Comparison of ENCODE assay signal across 21 cellular contexts in the genomic region with DNA sequence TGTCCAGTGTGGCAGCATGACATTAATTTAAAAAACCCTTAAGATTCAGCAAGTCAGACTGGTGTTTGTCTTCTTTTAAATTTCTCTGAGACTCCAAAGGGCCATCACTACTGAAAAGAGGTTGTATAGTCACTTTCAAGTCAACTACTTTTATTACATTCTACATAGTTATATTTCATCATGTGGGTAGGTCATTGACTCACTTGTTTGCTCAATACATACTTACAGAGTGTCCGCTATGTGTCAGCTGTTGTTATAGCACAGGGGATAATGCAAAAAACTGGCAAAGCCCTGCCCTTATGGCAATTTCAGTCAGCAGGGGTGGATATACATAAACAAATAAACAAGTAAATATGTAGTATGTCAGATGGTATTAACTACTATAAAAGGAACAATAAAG. TPM values are rescaled to one million over a fixed set of nuclear protein-coding genes. Genes with fewer than 3 reads are reported as not detected.
"Had no signal": no experiment of that assay in that cellular context is flagged by ENCODE, and none has a peak within 500 bp of the region (broad histone marks: within the 10 kb centered on the region; RNA-seq: fewer than 3 reads in every experiment).

No MANE protein-coding gene starts in this region.

- H3K4me3 Mint-ChIP-seq: activated B cell treated with CpG ODN at 0.5 μM for 24 hours; activated CD4-positive, alpha-beta T cell treated with anti-CD3 and anti-CD28 coated beads, Interleukin-2, amount 10 ng/mL, durations not matched to agents 24 days and 14 days; activated naive CD4-positive, alpha-beta T cell treated with anti-CD3 and anti-CD28 coated beads for 36 hours; activated T-helper 17 cell treated with anti-CD3 and anti-CD28 coated beads, Interleukin-2, amount 50 U/mL, for 72 hours; immature natural killer cell; natural killer cell treated with Interleukin-12 subunit alpha and Interleukin-12 subunit beta and Interleukin-15 and Interleukin-18, amount 100 ng/mL, for 72 hours; T-helper 17 cell; type B pancreatic cell had no signal

- H3K4me1 ChIP-seq: colonic mucosa, suprapubic skin had no signal

- H3K9me3 ChIP-seq: colonic mucosa, suprapubic skin had no signal

- H3K9me3 Mint-ChIP-seq: activated B cell treated with CpG ODN at 0.5 μM for 24 hours; activated CD4-positive, alpha-beta T cell treated with anti-CD3 and anti-CD28 coated beads, Interleukin-2, amount 10 ng/mL, durations not matched to agents 24 days and 14 days; activated naive CD4-positive, alpha-beta T cell treated with anti-CD3 and anti-CD28 coated beads for 36 hours; activated T-helper 17 cell treated with anti-CD3 and anti-CD28 coated beads, Interleukin-2, amount 50 U/mL, for 72 hours; natural killer cell treated with Interleukin-12 subunit alpha and Interleukin-12 subunit beta and Interleukin-15 and Interleukin-18, amount 100 ng/mL, for 72 hours; type B pancreatic cell had no signal

- H3K4me3 ChIP-seq: colonic mucosa, suprapubic skin had no signal

- H3K27me3 ChIP-seq: colonic mucosa, suprapubic skin had no signal

- H3K36me3 Mint-ChIP-seq: immature natural killer cell; natural killer cell treated with Interleukin-12 subunit alpha and Interleukin-12 subunit beta and Interleukin-15 and Interleukin-18, amount 100 ng/mL, for 72 hours; type B pancreatic cell had no signal

- FAIRE-seq: endothelial cell of umbilical vein had no signal

- H3K27ac Mint-ChIP-seq: activated B cell treated with CpG ODN at 0.5 μM for 24 hours; activated CD4-positive, alpha-beta T cell treated with anti-CD3 and anti-CD28 coated beads, Interleukin-2, amount 10 ng/mL, durations not matched to agents 24 days and 14 days; activated naive CD4-positive, alpha-beta T cell treated with anti-CD3 and anti-CD28 coated beads for 36 hours; activated T-helper 17 cell treated with anti-CD3 and anti-CD28 coated beads, Interleukin-2, amount 50 U/mL, for 72 hours; immature natural killer cell; natural killer cell treated with Interleukin-12 subunit alpha and Interleukin-12 subunit beta and Interleukin-15 and Interleukin-18, amount 100 ng/mL, for 72 hours; progenitor cell of endocrine pancreas; T-helper 17 cell; type B pancreatic cell had no signal

- H3K27me3 Mint-ChIP-seq: activated CD4-positive, alpha-beta T cell treated with anti-CD3 and anti-CD28 coated beads, Interleukin-2, amount 10 ng/mL, durations not matched to agents 24 days and 14 days; activated T-helper 17 cell treated with anti-CD3 and anti-CD28 coated beads, Interleukin-2, amount 50 U/mL, for 72 hours; T-helper 17 cell had no signal

- DNase-seq: activated B cell treated with CpG ODN at 0.5 μM for 24 hours; activated CD4-positive, alpha-beta T cell treated with anti-CD3 and anti-CD28 coated beads, Interleukin-2, amount 10 ng/mL, durations not matched to agents 24 days and 14 days; activated CD8-positive, alpha-beta memory T cell treated with anti-CD3 and anti-CD28 coated beads for 24 hours; activated naive CD4-positive, alpha-beta T cell treated with anti-CD3 and anti-CD28 coated beads for 36 hours; activated T-cell treated with anti-CD3 and anti-CD28 coated beads for 4 hours; caudate nucleus; colonic mucosa; immature natural killer cell; left cardiac atrium; occipital lobe; stimulated activated CD4-positive, alpha-beta T cell treated with anti-CD3 and anti-CD28 coated beads, Interleukin-12 subunit alpha, Interleukin-12 subunit beta, amount 100 ng/mL, for 4 hours; stimulated activated naive CD8-positive, alpha-beta T cell treated with anti-CD3 and anti-CD28 coated beads, Interleukin-15, Interleukin-2, amounts not matched to agents 100 U/mL and 50 U/mL, for 24 hours; T-helper 17 cell had no signal

- ATAC-seq: activated T-helper 17 cell treated with anti-CD3 and anti-CD28 coated beads, Interleukin-2, amount 50 U/mL, for 72 hours; left cardiac atrium; natural killer cell treated with Interleukin-12 subunit alpha and Interleukin-12 subunit beta and Interleukin-15 and Interleukin-18, amount 100 ng/mL, for 72 hours; sciatic nerve; stimulated activated naive CD8-positive, alpha-beta T cell treated with anti-CD3 and anti-CD28 coated beads, Interleukin-15, Interleukin-2, amounts not matched to agents 100 U/mL and 50 U/mL, for 24 hours; T-helper 17 cell had no signal

- H3K27ac ChIP-seq: colonic mucosa, suprapubic skin had no signal

- H3K4me1 Mint-ChIP-seq: activated B cell treated with CpG ODN at 0.5 μM for 24 hours; activated CD4-positive, alpha-beta T cell treated with anti-CD3 and anti-CD28 coated beads, Interleukin-2, amount 10 ng/mL, durations not matched to agents 24 days and 14 days; activated T-helper 17 cell treated with anti-CD3 and anti-CD28 coated beads, Interleukin-2, amount 50 U/mL, for 72 hours; immature natural killer cell; T-helper 17 cell had no signal

- H3K36me3 ChIP-seq: colonic mucosa, suprapubic skin had no signal

RNA-seq across cellular contexts. Expression of gene MYH4, which starts 2.5 kb away (rescaled TPM):
- total RNA-seq: activated B cell treated with CpG ODN at 0.5 μM for 24 hours; activated CD4-positive, alpha-beta T cell treated with anti-CD3 and anti-CD28 coated beads, Interleukin-2, amount 10 ng/mL, durations not matched to agents 24 days and 14 days; activated naive CD4-positive, alpha-beta T cell treated with anti-CD3 and anti-CD28 coated beads for 36 hours; activated T-helper 17 cell treated with anti-CD3 and anti-CD28 coated beads, Interleukin-2, amount 50 U/mL, for 72 hours; colonic mucosa; endothelial cell of umbilical vein; left cardiac atrium; lung microvascular endothelial cell; natural killer cell treated with Interleukin-12 subunit alpha and Interleukin-12 subunit beta and Interleukin-15 and Interleukin-18, amount 100 ng/mL, for 72 hours; occipital lobe; progenitor cell of endocrine pancreas; sciatic nerve; suprapubic skin; T-helper 17 cell had no signal
- polyA plus RNA-seq: endothelial cell of umbilical vein, immature natural killer cell had no signal

RNA-seq across cellular contexts. Expression of gene MYH1, which starts 46.5 kb away (rescaled TPM):
- total RNA-seq: activated B cell treated with CpG ODN at 0.5 μM for 24 hours; activated CD4-positive, alpha-beta T cell treated with anti-CD3 and anti-CD28 coated beads, Interleukin-2, amount 10 ng/mL, durations not matched to agents 24 days and 14 days; activated naive CD4-positive, alpha-beta T cell treated with anti-CD3 and anti-CD28 coated beads for 36 hours; activated T-helper 17 cell treated with anti-CD3 and anti-CD28 coated beads, Interleukin-2, amount 50 U/mL, for 72 hours; colonic mucosa; endothelial cell of umbilical vein; left cardiac atrium; lung microvascular endothelial cell; natural killer cell treated with Interleukin-12 subunit alpha and Interleukin-12 subunit beta and Interleukin-15 and Interleukin-18, amount 100 ng/mL, for 72 hours; occipital lobe; progenitor cell of endocrine pancreas; sciatic nerve; suprapubic skin; T-helper 17 cell had no signal
- polyA plus RNA-seq: endothelial cell of umbilical vein, immature natural killer cell had no signal

RNA-seq across cellular contexts. Expression of gene MYH8, which starts 50.1 kb away (rescaled TPM):
- total RNA-seq: activated B cell treated with CpG ODN at 0.5 μM for 24 hours; activated CD4-positive, alpha-beta T cell treated with anti-CD3 and anti-CD28 coated beads, Interleukin-2, amount 10 ng/mL, durations not matched to agents 24 days and 14 days; activated naive CD4-positive, alpha-beta T cell treated with anti-CD3 and anti-CD28 coated beads for 36 hours; activated T-helper 17 cell treated with anti-CD3 and anti-CD28 coated beads, Interleukin-2, amount 50 U/mL, for 72 hours; colonic mucosa; endothelial cell of umbilical vein; left cardiac atrium; lung microvascular endothelial cell; natural killer cell treated with Interleukin-12 subunit alpha and Interleukin-12 subunit beta and Interleukin-15 and Interleukin-18, amount 100 ng/mL, for 72 hours; progenitor cell of endocrine pancreas; sciatic nerve; suprapubic skin; T-helper 17 cell had no signal
- polyA plus RNA-seq: endothelial cell of umbilical vein, immature natural killer cell had no signal
